In the genomic region with DNA sequence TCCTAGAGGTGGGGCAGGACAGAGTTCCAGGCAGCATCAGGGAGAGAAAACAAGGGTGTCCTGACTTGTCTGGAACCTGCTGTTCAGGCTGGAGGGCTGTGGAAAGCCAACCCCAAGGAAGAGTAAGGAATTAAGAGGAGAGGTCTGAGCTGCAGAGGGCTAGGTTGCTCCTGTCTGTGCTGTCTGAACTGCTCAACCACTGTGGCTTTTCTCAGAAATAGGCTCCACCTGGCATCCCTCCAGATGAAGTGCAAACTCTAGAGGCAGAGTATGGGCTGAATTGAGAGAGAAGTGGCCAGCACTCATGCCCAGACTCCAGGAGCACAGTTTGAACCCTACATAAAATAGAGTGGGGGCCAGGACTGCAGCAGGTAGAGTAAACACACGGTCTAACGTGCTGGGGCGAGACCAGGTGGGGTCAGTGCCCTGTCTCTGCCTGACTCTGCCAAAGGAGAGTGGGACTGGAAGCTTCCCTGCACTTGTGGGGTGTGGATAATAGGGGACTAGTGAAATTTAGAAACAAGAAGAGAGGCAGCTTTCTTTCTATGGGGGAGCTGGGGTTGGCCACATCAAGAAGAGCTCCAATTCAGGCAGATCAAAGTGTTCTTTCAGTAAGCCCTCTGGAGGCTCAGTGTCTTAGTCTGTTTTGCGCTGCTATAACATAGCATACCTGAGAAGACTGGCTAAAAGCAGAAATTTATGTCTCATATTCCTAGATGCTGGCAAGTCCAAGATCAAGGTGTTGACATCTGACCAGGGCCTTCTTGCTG, we compare ENCODE assay signal across 15 cellular contexts. TPM values are rescaled to one million over a fixed set of nuclear protein-coding genes. Genes with fewer than 3 reads are reported as not detected.
"Had no signal": no experiment of that assay in that cellular context is flagged by ENCODE, and none has a peak within 500 bp of the region (broad histone marks: within the 10 kb centered on the region; RNA-seq: fewer than 3 reads in every experiment).

No MANE protein-coding gene starts in this region.

- H3K27me3 ChIP-seq: brain microvascular endothelial cell, esophagus muscularis mucosa, thyroid gland had no signal

- DNase-seq: activated CD4-positive, alpha-beta T cell treated with anti-CD3 and anti-CD28 coated beads, Interleukin-2, amount 50 U/mL, for 4 hours; activated CD4-positive, CD25-positive, alpha-beta regulatory T cell; activated gamma-delta T cell; activated T-cell treated with anti-CD3 and anti-CD28 coated beads, Interleukin-2, amount 50 U/mL, for 72 hours; anterior cingulate cortex; brain microvascular endothelial cell; cortex of kidney; effector CD4-positive, alpha-beta T cell; left ventricle myocardium superior; naive thymus-derived CD8-positive, alpha-beta T cell; stimulated activated CD4-positive, alpha-beta T cell treated with anti-CD3 and anti-CD28 coated beads, Interleukin-12 subunit alpha, Interleukin-12 subunit beta, amount 100 ng/mL, for 4 hours; stimulated activated CD4-positive, alpha-beta T cell treated with anti-CD3 and anti-CD28 coated beads, Interleukin-2, amount 100 ng/mL, for 24 hours; T-helper 17 cell; thyroid gland had no signal

- ATAC-seq: activated T-cell treated with anti-CD3 and anti-CD28 coated beads, Interleukin-2, amount 50 U/mL, for 72 hours; left ventricle myocardium superior; naive thymus-derived CD8-positive, alpha-beta T cell; T-helper 17 cell had no signal

- H3K36me3 ChIP-seq: brain microvascular endothelial cell, esophagus muscularis mucosa, thyroid gland had no signal

- H3K4me1 ChIP-seq: thyroid gland had no signal

- H3K9me3 ChIP-seq: esophagus muscularis mucosa, thyroid gland had no signal

- H3K27ac ChIP-seq: brain microvascular endothelial cell, esophagus muscularis mucosa, thyroid gland had no signal

- H3K4me3 ChIP-seq: esophagus muscularis mucosa, thyroid gland had no signal

RNA-seq across cellular contexts. Expression of gene MNS1, which starts 28.0 kb away (rescaled TPM):
- total RNA-seq: naive thymus-derived CD8-positive, alpha-beta T cell had no signal
